In the genomic region with DNA sequence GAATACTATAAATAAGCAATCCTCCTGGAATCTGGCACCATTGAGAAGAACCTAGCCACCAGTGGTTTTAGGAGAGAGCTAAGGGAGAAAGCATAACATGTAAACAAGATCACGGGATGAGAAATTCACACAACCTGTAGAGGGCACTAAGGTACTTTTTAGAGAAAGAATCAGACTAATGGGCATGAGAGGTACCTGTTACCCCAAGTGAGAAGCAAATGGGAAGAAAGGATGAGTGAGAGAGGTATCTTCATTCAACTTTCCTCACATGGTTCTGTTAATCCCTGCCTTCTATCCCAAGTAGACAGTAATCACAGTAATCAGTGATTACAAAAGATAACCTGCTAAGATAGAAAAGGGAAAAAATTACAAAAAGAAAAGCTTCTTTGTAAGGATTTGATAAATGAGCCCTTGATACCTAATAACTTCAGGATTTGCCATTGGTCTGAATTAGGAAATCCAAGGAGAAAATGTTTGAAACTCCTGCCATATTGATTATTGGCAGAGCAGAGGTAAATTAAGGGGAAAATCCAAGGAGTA, we compare ENCODE assay signal across 9 cellular contexts.
DNase-seq lines count a peak whose midpoint lies in the region; ATAC-seq, FAIRE-seq and TF ChIP-seq lines count a peak whose summit lies in the region.
"Had no signal": no experiment of that assay in that cellular context is flagged by ENCODE, and none has a peak within 500 bp of the region (broad histone marks: within the 10 kb centered on the region; RNA-seq: fewer than 3 reads in every experiment).

No MANE protein-coding gene starts in this region.

- peak overlapping the region; percentile 50 for H2AFZ ChIP-seq in GM12878 (ENCODE audit: control insufficient read depth, low read depth, low read length)

- CTCF ChIA-PET in GM12878 (lab: Yijun Ruan, JAX) = interaction anchor here (0.6 to 8.8 kb wide), 70 partner anchors 10 to 970 kb away, joined by 3 to 340 read pairs (median 5); a partner anchor contains a TSS

- H4K20me1 ChIP-seq in GM12878 (ENCODE audit: control insufficient read depth, insufficient read depth) = no peaks in the 10 kb centered on the region

- no peak overlapping the region for H3K9ac ChIP-seq in GM12878 (ENCODE audit: control insufficient read depth, insufficient read depth, low read length)
- H3K9ac ChIP-seq in liver (ENCODE audit: low read depth in 1 of 2, low read length in 2 of 2) = no peak overlapping the region

- peak in 1 of 2 experiments; percentile 41; a peak in 1 of 4 replicates for TF ChIP-seq EP300 in GM12878 (IDR thresholded peaks at IDR 0.05; ENCODE audit: borderline replicate concordance in 1 of 2, control insufficient read depth in 1 of 2, low read depth in 2 of 2, low read length in 2 of 2)

- SMC1A ChIA-PET in GM12878 (lab: Charles Lee; ENCODE audit: uncharacterized antibody, unreplicated experiment) = interaction anchor here (0.5 to 13.4 kb wide), 81 partner anchors 9 to 1432 kb away, joined by 3 to 407 read pairs (median 4); no protein-coding TSS in a partner anchor

- peak; percentile 10 for DNase-seq in NCI-H2081 treated with DMSO at 0.1 percent for 48 hours (lab: John Stamatoyannopoulos, UW)
- DNase-seq in GM12878 (ENCODE audit: low read depth, low spot score) = peak; percentile 35
- no peak for DNase-seq in NCI-H128 (lab: John Stamatoyannopoulos, UW; ENCODE audit: unreplicated experiment)
- DNase-seq in stimulated activated CD4-positive, alpha-beta T cell treated with anti-CD3 and anti-CD28 coated beads, Interleukin-4, amount 100 ng/mL, for 24 hours = no peak

- 4% methylated on average over 1 of the region's 1 CpG for WGBS in GM12878 (ENCODE audit: insufficient coverage, insufficient replicate concordance, low lambda C conversion rate, missing lambda C conversion rate)
- 11% methylated on average over 1 of the region's 1 CpG for WGBS in liver

- H3K4me3 ChIP-seq in GM12878 (no peak overlapping the region), liver (ENCODE audit: low read depth in 1 of 3, low read length in 3 of 3) (no peak overlapping the region)

- BruUV-seq in GM12878 (replicated peaks; lab: Mats Ljungman, UMichigan) = no TSS peak

- H3K27ac ChIP-seq in 22Rv1 (no peak overlapping the region), GM12878 (ENCODE audit: control insufficient read depth, insufficient read depth) (peak overlapping the region; percentile 14), liver (ENCODE audit: low read depth in 1 of 2, low read length in 2 of 2) (no peak overlapping the region)

- no peaks in the 10 kb centered on the region for H3K36me3 ChIP-seq in GM12878 (ENCODE audit: control insufficient read depth in 2 of 2, insufficient read depth in 2 of 2, low read length in 1 of 2)
- no peaks in the 10 kb centered on the region for H3K36me3 ChIP-seq in liver (ENCODE audit: control insufficient read depth in 4 of 4, insufficient read depth in 3 of 4, low read depth in 1 of 4, low read length in 3 of 4)

- TF ChIP-seq POLR2A in GM12878 (IDR thresholded peaks at IDR 0.05; ENCODE audit: low read depth, low read length) = no peak

- peak overlapping the region; percentile 68; the same call in 1 of the 2 replicates for H3K4me2 ChIP-seq in GM12878 (ENCODE audit: control insufficient read depth, insufficient read depth)

- TF ChIP-seq CTCF in 22Rv1 (IDR thresholded peaks at IDR 0.05) (peak; percentile 64), GM12878 (IDR thresholded peaks at IDR 0.05 in 2 of 3, conservative IDR thresholded peaks at IDR 0.05 in 1 of 3; ENCODE audit: control insufficient read depth in 2 of 3, extremely low read depth in 1 of 3, insufficient read depth in 1 of 3, low read depth in 3 of 3, low read length in 3 of 3) (peak; percentile 58 to 67 (median 63)), liver (IDR thresholded peaks at IDR 0.05; ENCODE audit: low read depth, low read length, missing input control) (peak; percentile 53)

- TF ChIP-seq RAD21 in GM12878 (IDR thresholded peaks at IDR 0.05; ENCODE audit: insufficient read depth, low read depth, low read length) = peak; percentile 78
- peak; percentile 89 to 94 for TF ChIP-seq RAD21 in liver (IDR thresholded peaks at IDR 0.05)

- peak; percentile 37 for ATAC-seq in GM18519 (IDR thresholded peaks at IDR 0.05; ENCODE audit: low FRiP score, unreplicated experiment)
- peak; percentile 57 for ATAC-seq in HG02943 (IDR thresholded peaks at IDR 0.05; ENCODE audit: low read depth, unreplicated experiment)
- ATAC-seq in GM12878 = peak; percentile 78

- H3K9me3 ChIP-seq in GM12878 (replicated peaks; ENCODE audit: control insufficient read depth, insufficient read depth, low read length) (no peaks in the 10 kb centered on the region), liver (ENCODE audit: control insufficient read depth in 4 of 4, low read length in 3 of 4) (no peaks in the 10 kb centered on the region)

- peak; percentile 97 for FAIRE-seq in GM12878 (lab: Jason Lieb, UNC)
- FAIRE-seq: G401.6 had no signal

- no peaks in the 10 kb centered on the region for H3K79me2 ChIP-seq in GM12878 (ENCODE audit: control insufficient read depth, insufficient read depth, low read length)

- H3K4me1 ChIP-seq in GM12878 (ENCODE audit: control insufficient read depth, insufficient read depth, low read length) (peaks cover 32% of the 10 kb centered on the region), liver (ENCODE audit: control insufficient read depth in 4 of 4, insufficient read depth in 4 of 4, low read length in 3 of 4) (no peaks in the 10 kb centered on the region)

- no peaks in the 10 kb centered on the region for H3K27me3 ChIP-seq in GM12878 (replicated peaks in 1 of 2; ENCODE audit: control insufficient read depth in 2 of 2, insufficient read depth in 2 of 2, low read length in 1 of 2)
- H3K27me3 ChIP-seq in liver (ENCODE audit: control insufficient read depth in 4 of 4, insufficient read depth in 4 of 4, low read length in 3 of 4) = no peaks in the 10 kb centered on the region

- in situ Hi-C loops in GM12878 (cut with MboI) = no loop called here

- POLR2A ChIA-PET in GM12878 (lab: Charles Lee) = interaction anchor here (0.7 to 1.5 kb wide), 5 partner anchors 32 to 209 kb away, joined by 3 to 4 read pairs (median 4); no protein-coding TSS in a partner anchor

- RAD21 ChIA-PET in GM12878 (lab: Charles Lee; ENCODE audit: unreplicated experiment) = interaction anchor here (0.6 to 7.9 kb wide), 53 partner anchors 9 to 628 kb away, joined by 3 to 296 read pairs (median 4); a partner anchor contains a TSS

- intact Hi-C loops in GM12878 (cut with micrococcal nuclease; ENCODE audit: unreplicated experiment) = loop anchor here (1.0 to 5.0 kb wide), 6 partner anchors 49 to 251 kb away; a partner anchor contains a TSS

TF ChIP-seq in GM12878, 131 proteins besides CTCF, POLR2A, EP300 and RAD21 (continues in another document):
- peak; percentile 39; the same call in 1 of the 2 replicates for TF ChIP-seq NBN (IDR thresholded peaks at IDR 0.05)
- TF ChIP-seq YY1 (IDR thresholded peaks at IDR 0.05; ENCODE audit: low read depth, low read length) = no peak
- TF ChIP-seq, protein P1, sequence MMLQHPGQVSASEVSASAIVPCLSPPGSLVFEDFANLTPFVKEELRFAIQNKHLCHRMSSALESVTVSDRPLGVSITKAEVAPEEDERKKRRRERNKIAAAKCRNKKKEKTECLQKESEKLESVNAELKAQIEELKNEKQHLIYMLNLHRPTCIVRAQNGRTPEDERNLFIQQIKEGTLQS (IDR thresholded peaks at IDR 0.05; ENCODE audit: borderline replicate concordance, extremely low read depth, low read depth, low read length) = no peak
- no peak for TF ChIP-seq NFXL1 (IDR thresholded peaks at IDR 0.05; ENCODE audit: borderline replicate concordance)
- no peak for TF ChIP-seq YBX1 (IDR thresholded peaks at IDR 0.05)
- TF ChIP-seq EED (IDR thresholded peaks at IDR 0.05; ENCODE audit: low read depth) = no peak
- no peak for TF ChIP-seq TCF3 (IDR thresholded peaks at IDR 0.05; ENCODE audit: borderline replicate concordance, insufficient read depth, low read depth, low read length)
- no peak for TF ChIP-seq CHD2 (IDR thresholded peaks at IDR 0.05; ENCODE audit: borderline replicate concordance, low read depth, low read length)
- no peak for TF ChIP-seq RAD51 (IDR thresholded peaks at IDR 0.05)
- no peak for TF ChIP-seq CBX3 (IDR thresholded peaks at IDR 0.05; ENCODE audit: borderline replicate concordance, low read depth)
- TF ChIP-seq ZZZ3 (IDR thresholded peaks at IDR 0.05; ENCODE audit: control insufficient read depth, insufficient read length, low read depth) = no peak
- no peak for TF ChIP-seq STAT1 (conservative IDR thresholded peaks at IDR 0.05)
- TF ChIP-seq NR2C2 (IDR thresholded peaks at IDR 0.05; ENCODE audit: borderline replicate concordance, control insufficient read depth, insufficient read length, low read depth) = no peak

TF ChIP-seq in liver, 16 proteins besides CTCF, POLR2A, EP300 and RAD21:
- peak; percentile 70 for TF ChIP-seq FOXA2 (IDR thresholded peaks at IDR 0.05)
- TF ChIP-seq, protein P2, sequence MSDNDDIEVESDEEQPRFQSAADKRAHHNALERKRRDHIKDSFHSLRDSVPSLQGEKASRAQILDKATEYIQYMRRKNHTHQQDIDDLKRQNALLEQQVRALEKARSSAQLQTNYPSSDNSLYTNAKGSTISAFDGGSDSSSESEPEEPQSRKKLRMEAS (IDR thresholded peaks at IDR 0.05) = no peak
TF ChIP-seq in liver: peak in this region for 1.

Comparison
In these comparisons a context has a peak if more than half of its experiments do, and no peak if none do; other contexts are left out.
1. DNase-seq: peak in NCI-H2081 treated with DMSO at 0.1 percent for 48 hours (single experiment) and GM12878 (single experiment); none in NCI-H128 (single experiment) and stimulated activated CD4-positive, alpha-beta T cell treated with anti-CD3 and anti-CD28 coated beads, Interleukin-4, amount 100 ng/mL, for 24 hours (single experiment).
2. Peak in every context shown above with its lines, with median percentiles within 50 percentile points of each other: CTCF ChIP-seq and ATAC-seq.